ENCODE assay signal across 15 cellular contexts in the genomic region with DNA sequence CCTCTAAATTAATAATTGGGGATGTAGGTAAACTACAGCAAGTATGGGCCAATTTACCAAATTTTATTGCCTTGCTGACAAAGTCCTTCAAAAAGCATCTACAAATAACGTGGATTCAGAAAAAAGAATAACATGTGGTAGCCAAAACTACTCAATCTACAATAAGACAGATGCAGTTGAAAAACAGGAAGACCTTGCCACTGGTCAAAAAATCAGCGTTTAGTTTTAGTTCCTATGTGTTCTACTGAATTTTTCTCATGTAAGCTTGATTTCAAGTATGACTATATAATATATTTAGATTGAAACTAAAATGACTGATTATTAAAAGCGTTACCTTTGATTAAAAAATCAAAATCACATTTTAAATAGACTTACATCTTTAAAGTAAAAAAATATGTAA.
"Had no signal": no experiment of that assay in that cellular context is flagged by ENCODE, and none has a peak within 500 bp of the region (broad histone marks: within the 10 kb centered on the region; RNA-seq: fewer than 3 reads in every experiment).

No MANE protein-coding gene starts in this region.

- H3K27me3 ChIP-seq: cardiac muscle cell, right atrium auricular region had no signal

- H3K36me3 ChIP-seq: cardiac muscle cell, prostate gland, right atrium auricular region, WERI-Rb-1 had no signal

- ATAC-seq: activated T-cell treated with anti-CD3 and anti-CD28 coated beads, Interleukin-2, amount 50 U/mL, for 72 hours; left lobe of liver had no signal

- DNase-seq: activated CD4-positive, alpha-beta T cell treated with anti-CD3 and anti-CD28 coated beads, Interleukin-2, amount 50 U/mL, for 4 hours; activated effector memory CD4-positive, alpha-beta T cell treated with anti-CD3 and anti-CD28 coated beads, Interleukin-2, amount 50 U/mL, for 16 hours; activated T-cell treated with anti-CD3 and anti-CD28 coated beads, Interleukin-2, amount 50 U/mL, for 72 hours; effector memory CD4-positive, alpha-beta T cell; head of caudate nucleus; kidney; naive B cell; stimulated activated CD4-positive, alpha-beta T cell treated with anti-CD3 and anti-CD28 coated beads, Interleukin-15, amount 100 ng/mL, for 24 hours; stimulated activated CD4-positive, alpha-beta T cell treated with anti-CD3 and anti-CD28 coated beads, Interleukin-2, amount 100 ng/mL, for 48 hours; WERI-Rb-1 had no signal

- H3K4me3 ChIP-seq: cardiac muscle cell, prostate gland, right atrium auricular region, skin epidermis had no signal

- H3K4me1 ChIP-seq: prostate gland had no signal

- H3K9me3 ChIP-seq: prostate gland had no signal

- H3K27ac ChIP-seq: cardiac muscle cell, prostate gland, WERI-Rb-1 had no signal
